19 cellular contexts compared by ENCODE assay signal in genomic region chr5:17304282-17304681, GRCh38.
DNase-seq lines count a peak whose midpoint lies in the region; ATAC-seq and TF ChIP-seq lines count a peak whose summit lies in the region.
"Had no signal": no experiment of that assay in that cellular context is flagged by ENCODE, and none has a peak within 500 bp of the region (broad histone marks: within the 10 kb centered on the region; RNA-seq: fewer than 3 reads in every experiment).

No MANE protein-coding gene starts in this region.

- H3K9me3 ChIP-seq in SJSA1 (replicated peaks) (no peaks in the 10 kb centered on the region), upper lobe of right lung (no peaks in the 10 kb centered on the region)
- H3K9me3 ChIP-seq: adrenal gland, neutrophil had no signal

- H3K36me3 ChIP-seq in SJSA1 (no peaks in the 10 kb centered on the region), upper lobe of right lung (no peaks in the 10 kb centered on the region)
- H3K36me3 ChIP-seq: adrenal gland, neutrophil had no signal

- peak overlapping the region; percentile 75 for H3K27ac ChIP-seq in SJSA1
- H3K27ac ChIP-seq in upper lobe of right lung = no peak overlapping the region
- H3K27ac ChIP-seq: adrenal gland, neutrophil had no signal

- ATAC-seq in upper lobe of right lung (peak; percentile 67), HG03432 (IDR thresholded peaks at IDR 0.05; ENCODE audit: unreplicated experiment) (no peak)
- ATAC-seq: activated T-helper 17 cell treated with anti-CD3 and anti-CD28 coated beads, Interleukin-2, amount 50 U/mL, for 72 hours had no signal

- in situ Hi-C loops in ACHN (cut with HindIII; ENCODE audit: low pct_ligation_motif_present, low pct_unique_long_range_greater_than_20kb, low sequenced_read_pairs) = no loop called here

- no peaks in the 10 kb centered on the region for H3K27me3 ChIP-seq in SJSA1 (replicated peaks)
- no peaks in the 10 kb centered on the region for H3K27me3 ChIP-seq in upper lobe of right lung
- H3K27me3 ChIP-seq: adrenal gland, neutrophil had no signal

- no peak for TF ChIP-seq CTCF in upper lobe of right lung (IDR thresholded peaks at IDR 0.05)

- H3K4me3 ChIP-seq in SJSA1 = no peak overlapping the region
- H3K4me3 ChIP-seq in upper lobe of right lung = no peak overlapping the region
- H3K4me3 ChIP-seq: adrenal gland had no signal

- intact Hi-C loops in upper lobe of right lung (cut with DNase I) = no loop called here

- H3K4me1 ChIP-seq in SJSA1 (replicated peaks) (peaks cover 41% of the 10 kb centered on the region), upper lobe of right lung (peaks cover 11% of the 10 kb centered on the region)
- H3K4me1 ChIP-seq: adrenal gland had no signal

- DNase-seq in DMS 273 (lab: John Stamatoyannopoulos, UW; ENCODE audit: unreplicated experiment) = peak; percentile 36
- no peak for DNase-seq in DMS 273 treated with DMSO at 0.1 percent for 48 hours (lab: John Stamatoyannopoulos, UW)
- peak in 1 of 2 experiments; percentile 52 for DNase-seq in SJSA1 (ENCODE audit: low read depth in 1 of 2, low spot score in 2 of 2)
- DNase-seq in hepatic stellate cell (ENCODE audit: low spot score) = peak; percentile 27
- DNase-seq in upper lobe of right lung = no peak
- DNase-seq in KG1 (lab: John Stamatoyannopoulos, UW) = no peak
- no peak for DNase-seq in ACHN
- DNase-seq: 8988T; activated CD8-positive, alpha-beta memory T cell treated with anti-CD3 and anti-CD28 coated beads for 24 hours; adrenal gland; head of caudate nucleus; islet precursor cell; NCI-H187; NCI-H510A treated with DMSO at 0.1 percent for 48 hours; stimulated activated CD4-positive, alpha-beta T cell treated with anti-CD3 and anti-CD28 coated beads, Interleukin-4, amount 100 ng/mL, for 4 hours; SW 1271 had no signal

Comparison
In these comparisons a context has a peak if more than half of its experiments do, and no peak if none do; other contexts are left out.
1. DNase-seq: peak in DMS 273 (single experiment) and hepatic stellate cell (single experiment); none in DMS 273 treated with DMSO at 0.1 percent for 48 hours (single experiment), upper lobe of right lung (single experiment), KG1 (single experiment) and ACHN (single experiment).